28 cellular contexts compared by ENCODE assay signal in the genomic region with DNA sequence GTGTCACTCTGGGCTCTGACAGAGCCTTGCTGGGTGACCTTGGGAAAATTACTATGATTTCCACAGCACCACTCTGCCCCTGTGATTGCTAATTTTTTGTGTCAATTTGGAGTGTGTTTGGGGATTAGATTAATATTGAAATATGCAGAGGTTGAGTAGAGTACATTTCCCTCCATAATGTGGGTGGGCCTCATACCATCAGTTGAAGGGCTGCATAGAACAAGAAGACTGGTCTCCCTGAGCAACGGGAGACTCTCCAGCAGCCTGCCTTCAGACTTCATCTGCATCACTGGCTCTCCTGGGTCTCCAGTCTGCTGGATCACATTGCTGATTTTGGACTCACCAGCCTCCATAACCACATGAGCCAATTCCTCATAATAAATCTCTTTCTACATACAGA.
"Had no signal": no experiment of that assay in that cellular context is flagged by ENCODE, and none has a peak within 500 bp of the region (broad histone marks: within the 10 kb centered on the region; RNA-seq: fewer than 3 reads in every experiment).

No MANE protein-coding gene starts in this region.

- H3K27ac Mint-ChIP-seq: activated B cell treated with CpG ODN at 0.5 μM for 24 hours; activated CD8-positive, alpha-beta memory T cell treated with anti-CD3 and anti-CD28 coated beads, Interleukin-2, amount 10 ng/mL, durations not matched to agents 7 days and 5 days; activated CD8-positive, alpha-beta T cell treated with anti-CD3 and anti-CD28 coated beads, Interleukin-2, amount 10 ng/mL, durations not matched to agents 7 days and 5 days; activated naive CD4-positive, alpha-beta T cell treated with anti-CD3 and anti-CD28 coated beads, Interleukin-2, amount 50 U/mL, for 72 hours; activated T-helper 2 cell treated with anti-CD3 and anti-CD28 coated beads, Interferon-gamma antibody, Interleukin-2, Interleukin-4, amounts not matched to agents 10 μg/mL and 5 μg/mL and 100 μg/mL, durations not matched to agents 14 hours and 24 hours and 36 hours; mesothelial cell of epicardium; naive B cell; stimulated activated naive CD8-positive, alpha-beta T cell treated with anti-CD3 and anti-CD28 coated beads, Interleukin-15, Interleukin-2, amounts not matched to agents 100 ng/mL and 50 ng/mL, for 24 hours; T-helper 2 cell treated with Interferon-gamma antibody and Interleukin-4, amounts not matched to agents 5 μg/mL and 100 μg/mL, for 36 hours; type B pancreatic cell had no signal

- H3K36me3 ChIP-seq: colonic mucosa, gastroesophageal sphincter, right lobe of liver, uterus had no signal

- H3K27me3 ChIP-seq: body of pancreas, colonic mucosa, gastroesophageal sphincter, right lobe of liver, uterus had no signal

- H3K4me3 ChIP-seq: body of pancreas, colonic mucosa, gastroesophageal sphincter, right lobe of liver, uterus had no signal

- H3K4me3 Mint-ChIP-seq: activated B cell treated with CpG ODN at 0.5 μM for 24 hours; activated CD8-positive, alpha-beta memory T cell treated with anti-CD3 and anti-CD28 coated beads, Interleukin-2, amount 10 ng/mL, durations not matched to agents 7 days and 5 days; activated CD8-positive, alpha-beta T cell treated with anti-CD3 and anti-CD28 coated beads, Interleukin-2, amount 10 ng/mL, durations not matched to agents 7 days and 5 days; mesothelial cell of epicardium; naive B cell; neural crest cell; stimulated activated naive CD8-positive, alpha-beta T cell treated with anti-CD3 and anti-CD28 coated beads, Interleukin-15, Interleukin-2, amounts not matched to agents 100 ng/mL and 50 ng/mL, for 24 hours; T-helper 2 cell treated with Interferon-gamma antibody and Interleukin-4, amounts not matched to agents 5 μg/mL and 100 μg/mL, for 36 hours; type B pancreatic cell had no signal

- H3K4me1 ChIP-seq: body of pancreas, colonic mucosa, uterus had no signal

- H3K36me3 Mint-ChIP-seq: activated CD8-positive, alpha-beta memory T cell treated with anti-CD3 and anti-CD28 coated beads, Interleukin-2, amount 10 ng/mL, durations not matched to agents 7 days and 5 days; activated naive CD4-positive, alpha-beta T cell treated with anti-CD3 and anti-CD28 coated beads, Interleukin-2, amount 50 U/mL, for 72 hours; mesothelial cell of epicardium; type B pancreatic cell had no signal

- H3K9me3 ChIP-seq: body of pancreas, colonic mucosa, gastroesophageal sphincter, right lobe of liver, uterus had no signal

- H3K4me1 Mint-ChIP-seq: activated B cell treated with CpG ODN at 0.5 μM for 24 hours; activated CD8-positive, alpha-beta memory T cell treated with anti-CD3 and anti-CD28 coated beads, Interleukin-2, amount 10 ng/mL, durations not matched to agents 7 days and 5 days; naive B cell had no signal

- H3K9me3 Mint-ChIP-seq: activated B cell treated with CpG ODN at 0.5 μM for 24 hours; activated naive CD4-positive, alpha-beta T cell treated with anti-CD3 and anti-CD28 coated beads, Interleukin-2, amount 50 U/mL, for 72 hours; activated T-helper 2 cell treated with anti-CD3 and anti-CD28 coated beads, Interferon-gamma antibody, Interleukin-2, Interleukin-4, amounts not matched to agents 10 μg/mL and 5 μg/mL and 100 μg/mL, durations not matched to agents 14 hours and 24 hours and 36 hours; neural crest cell; stimulated activated naive CD8-positive, alpha-beta T cell treated with anti-CD3 and anti-CD28 coated beads, Interleukin-15, Interleukin-2, amounts not matched to agents 100 ng/mL and 50 ng/mL, for 24 hours; T-helper 2 cell treated with Interferon-gamma antibody and Interleukin-4, amounts not matched to agents 5 μg/mL and 100 μg/mL, for 36 hours had no signal

- DNase-seq: activated B cell treated with CpG ODN at 0.5 μM for 24 hours; activated CD4-positive, alpha-beta T cell treated with anti-CD3 and anti-CD28 coated beads, Interleukin-2, amount 50 U/mL, for 1 hour; activated CD8-positive, alpha-beta memory T cell treated with anti-CD3 and anti-CD28 coated beads, Interleukin-2, amount 10 ng/mL, durations not matched to agents 7 days and 5 days; activated CD8-positive, alpha-beta T cell treated with anti-CD3 and anti-CD28 coated beads, Interleukin-2, amount 10 ng/mL, durations not matched to agents 7 days and 5 days; activated T-cell treated with anti-CD3 and anti-CD28 coated beads, Interleukin-2, amount 50 U/mL, for 48 hours; anterior cingulate cortex; body of pancreas; cerebellar nuclear complex; colonic mucosa; effector CD8-positive, alpha-beta T cell; hippocampal formation; kidney; left colon; naive B cell; nucleus accumbens; right lobe of liver; stimulated activated CD4-positive, alpha-beta T cell treated with anti-CD3 and anti-CD28 coated beads, Interleukin-4, amount 100 ng/mL, for 1 hour; substantia nigra; T-helper 1 cell; uterus had no signal

- H3K27me3 Mint-ChIP-seq: activated CD8-positive, alpha-beta memory T cell treated with anti-CD3 and anti-CD28 coated beads, Interleukin-2, amount 10 ng/mL, durations not matched to agents 7 days and 5 days; type B pancreatic cell had no signal

- H3K27ac ChIP-seq: body of pancreas, colonic mucosa, right lobe of liver had no signal

- ATAC-seq: activated CD8-positive, alpha-beta memory T cell treated with anti-CD3 and anti-CD28 coated beads, Interleukin-2, amount 10 ng/mL, durations not matched to agents 7 days and 5 days; activated CD8-positive, alpha-beta T cell treated with anti-CD3 and anti-CD28 coated beads, Interleukin-2, amount 10 ng/mL, durations not matched to agents 7 days and 5 days; activated naive CD4-positive, alpha-beta T cell treated with anti-CD3 and anti-CD28 coated beads, Interleukin-2, amount 50 U/mL, for 72 hours; body of pancreas; gastroesophageal sphincter; left colon; right lobe of liver had no signal
